ENCODE assay signal across 18 cellular contexts in the genomic region with DNA sequence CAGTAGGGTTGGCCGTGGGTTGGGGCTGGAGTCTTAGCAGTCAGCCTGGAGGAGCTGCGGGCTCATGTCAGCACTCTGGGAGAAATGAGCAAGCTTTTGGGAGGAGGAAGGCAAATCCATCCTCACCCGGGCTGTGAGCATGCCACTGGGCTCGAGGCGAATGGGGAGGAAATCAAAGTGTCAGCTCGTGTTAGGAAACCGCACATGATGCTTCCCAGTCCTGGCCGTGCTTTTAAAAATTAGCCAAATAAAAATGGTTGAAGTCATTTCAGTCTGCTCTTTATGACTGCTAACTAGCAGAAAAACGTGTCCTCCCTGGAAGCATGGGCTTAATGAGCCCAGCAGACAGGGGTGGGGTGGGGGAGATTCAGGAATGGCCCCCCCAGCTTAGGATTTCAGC.
DNase-seq lines count a peak whose midpoint lies in the region; ATAC-seq, FAIRE-seq and TF ChIP-seq lines count a peak whose summit lies in the region.
"Had no signal": no experiment of that assay in that cellular context is flagged by ENCODE, and none has a peak within 500 bp of the region (broad histone marks: within the 10 kb centered on the region; RNA-seq: fewer than 3 reads in every experiment).

No MANE protein-coding gene starts in this region.

- H4K91ac ChIP-seq in H9 (ENCODE audit: insufficient read length, low read depth, low read length) = no peak overlapping the region

- H2BK120ac ChIP-seq in H9 (ENCODE audit: low read depth, low read length, poor library complexity, severe bottlenecking) = no peak overlapping the region

- H2AFZ ChIP-seq in HepG2 (ENCODE audit: low read length) = no peak overlapping the region
- H2AFZ ChIP-seq in H9 (ENCODE audit: low read length) = no peak overlapping the region

- H2AK5ac ChIP-seq in H9 (ENCODE audit: insufficient read length, low read length) = no peak overlapping the region

- no peak overlapping the region for H3K27ac ChIP-seq in CD4-positive, alpha-beta T cell (ENCODE audit: low read depth, low read length)
- H3K27ac ChIP-seq in Panc1 (ENCODE audit: low read length) (peak overlapping the region; percentile 45; the same call in 1 of the 2 replicates), HepG2 (ENCODE audit: extremely low read length, insufficient read depth, low read length) (no peak overlapping the region), H9 (ENCODE audit: insufficient read length, low read depth, low read length) (no peak overlapping the region)
- H3K27ac ChIP-seq: brain microvascular endothelial cell, left lung had no signal

- H3K56ac ChIP-seq in H9 (ENCODE audit: insufficient read length, low read depth, low read length) = no peak overlapping the region

- POLR2A ChIA-PET in CD4-positive, alpha-beta T cell (lab: Charles Lee) = no interaction called here
- POLR2A ChIA-PET in Panc1 (lab: Charles Lee) (no interaction called here), HepG2 (lab: Yijun Ruan, JAX) (no interaction called here)

- H2BK5ac ChIP-seq in H9 (ENCODE audit: insufficient read length, low read length) = no peak overlapping the region

- CTCF ChIA-PET in CD4-positive, alpha-beta T cell (lab: Charles Lee) = no interaction called here
- CTCF ChIA-PET in Panc1 (lab: Charles Lee) (interaction anchor here (0.7 kb wide), 1 partner anchor 66 kb away, joined by 4 read pairs; no protein-coding TSS in a partner anchor), HepG2 (lab: Yijun Ruan, JAX; ENCODE audit: low intra/inter-chr PET ratio, low total read pairs) (no interaction called here)

- H3K4ac ChIP-seq in H9 (ENCODE audit: low read depth, low read length) = no peak overlapping the region

- H4K20me1 ChIP-seq in HepG2 (ENCODE audit: insufficient read depth, low read length) (peaks cover 8% of the 10 kb centered on the region; the same call in 1 of the 2 replicates), H9 (ENCODE audit: control insufficient read depth, insufficient read depth, insufficient read length) (no peaks in the 10 kb centered on the region)

- no peak overlapping the region for H4K5ac ChIP-seq in H9 (ENCODE audit: insufficient read length, low read depth, low read length)

- intact Hi-C loops in CD4-positive, alpha-beta T cell (cut with DNase I, micrococcal nuclease) = no loop called here
- intact Hi-C loops in Panc1 (cut with micrococcal nuclease; ENCODE audit: unreplicated experiment) (no loop called here), posterior vena cava (cut with DNase I) (loop anchor here in 1 of 2 donors (10.0 kb wide), 1 partner anchor 120 kb away; no protein-coding TSS in a partner anchor), HepG2 (cut with micrococcal nuclease; ENCODE audit: unreplicated experiment) (loop anchor here (2.0 kb wide), 1 partner anchor 96 kb away; no protein-coding TSS in a partner anchor)

- no peak for FAIRE-seq in HepG2 (lab: Jason Lieb, UNC)
- FAIRE-seq: GM12878 had no signal

- TF ChIP-seq EP300 in HepG2 (IDR thresholded peaks at IDR 0.05; ENCODE audit: low read depth in 2 of 2, low read length in 2 of 2) (no peak), HepG2 (CRISPR knock-in tag; IDR thresholded peaks at IDR 0.05; ENCODE audit: borderline replicate concordance) (no peak)

- BruUV-seq in Panc1 (replicated peaks; lab: Mats Ljungman, UMichigan) = no TSS peak
- BruUV-seq in HepG2 (replicated peaks; lab: Mats Ljungman, UMichigan) = no TSS peak

- H2BK15ac ChIP-seq in H9 (ENCODE audit: low read depth, low read length) = no peak overlapping the region

- no peaks in the 10 kb centered on the region for H3K9me3 Mint-ChIP-seq in CD4-positive, alpha-beta T cell
- no peaks in the 10 kb centered on the region for H3K9me3 Mint-ChIP-seq in H9
- H3K9me3 Mint-ChIP-seq: naive thymus-derived CD4-positive, alpha-beta T cell had no signal

- no peak overlapping the region for H4K8ac ChIP-seq in H9 (replicated peaks; ENCODE audit: insufficient read length, low read depth, low read length)

- no peak overlapping the region for H2BK12ac ChIP-seq in H9 (ENCODE audit: insufficient read length, low read depth, low read length)

- H3K23me2 ChIP-seq in H9 (ENCODE audit: insufficient read length, low read depth, low read length, poor library complexity, severe bottlenecking) = no peaks in the 10 kb centered on the region

- 91% methylated on average over 9 of the region's 9 CpGs for WGBS in HepG2 (ENCODE audit: low lambda C conversion rate)
- no CpG with 5 or more reads among the region's 9 CpGs for WGBS in H9 (ENCODE audit: extremely low coverage, insufficient read length, low lambda C conversion rate)

- H3T11ph ChIP-seq in H9 (ENCODE audit: low read length) = no peak overlapping the region

- peaks cover 47% of the 10 kb centered on the region for H3K4me1 Mint-ChIP-seq in CD4-positive, alpha-beta T cell (ENCODE audit: low read depth)
- H3K4me1 Mint-ChIP-seq in H9 = peaks cover 18 to 25% of the 10 kb centered on the region in 2 experiments

- no peak overlapping the region for H3K14ac ChIP-seq in H9 (ENCODE audit: insufficient read depth, low read length)

- H3K9me3 ChIP-seq in CD4-positive, alpha-beta T cell (ENCODE audit: control insufficient read depth, low read length) = no peaks in the 10 kb centered on the region
- H3K9me3 ChIP-seq in Panc1 (ENCODE audit: control insufficient read depth, insufficient read depth, low read depth, low read length) (no peaks in the 10 kb centered on the region), HepG2 (ENCODE audit: low read length) (no peaks in the 10 kb centered on the region), H9 (ENCODE audit: control insufficient read depth, low read depth, low read length) (no peaks in the 10 kb centered on the region)
- H3K9me3 ChIP-seq: left lung, MG63 had no signal

- H3K9ac ChIP-seq in HepG2 (ENCODE audit: insufficient read depth, low read depth, low read length) (no peak overlapping the region), H9 (ENCODE audit: extremely low read depth, insufficient read length, low read length) (no peak overlapping the region)

- no peak overlapping the region for H3K18ac ChIP-seq in H9 (ENCODE audit: insufficient read length, low read depth, low read length)

- TF ChIP-seq RAD21 in HepG2 (CRISPR knock-in tag; IDR thresholded peaks at IDR 0.05) = no peak

- no peak for TF ChIP-seq CTCF in CD4-positive, alpha-beta T cell (IDR thresholded peaks at IDR 0.05)
- TF ChIP-seq CTCF in Panc1 (IDR thresholded peaks at IDR 0.05) = no peak
- TF ChIP-seq CTCF in fibroblast of the aortic adventitia (IDR thresholded peaks at IDR 0.05; ENCODE audit: insufficient read depth, low read length) = no peak
- TF ChIP-seq CTCF in HepG2 (CRISPR knock-in tag; IDR thresholded peaks at IDR 0.05) = no peak
- no peak for TF ChIP-seq CTCF in H9 (conservative IDR thresholded peaks at IDR 0.05)

- H3K4me2 ChIP-seq in HepG2 (ENCODE audit: low read depth, low read length) (no peak overlapping the region), H9 (ENCODE audit: insufficient read depth, insufficient read length, low read length) (no peak overlapping the region)

- no peaks in the 10 kb centered on the region for H3K79me1 ChIP-seq in H9 (ENCODE audit: insufficient read depth, low read depth, low read length, poor library complexity, severe bottlenecking)

- peaks cover 31% of the 10 kb centered on the region for H3K4me1 ChIP-seq in Panc1 (ENCODE audit: control insufficient read depth, insufficient read depth, low read length)
- H3K4me1 ChIP-seq in HepG2 (ENCODE audit: insufficient read depth, low read length) = peaks cover 23% of the 10 kb centered on the region
- no peaks in the 10 kb centered on the region for H3K4me1 ChIP-seq in H9 (ENCODE audit: insufficient read depth, low read length)

- H3K27ac Mint-ChIP-seq in CD4-positive, alpha-beta T cell = peak overlapping the region; percentile 27
- no peak overlapping the region for H3K27ac Mint-ChIP-seq in H9

- H3K4me3 ChIP-seq in Panc1 (ENCODE audit: low read depth in 2 of 2, low read length in 2 of 2) (no peak overlapping the region), fibroblast of the aortic adventitia (ENCODE audit: low read depth, low read length) (no peak overlapping the region), HepG2 (replicated peaks in 1 of 3; ENCODE audit: insufficient read depth in 1 of 3, low read depth in 2 of 3, low read length in 3 of 3) (no peak overlapping the region)
- H3K4me3 ChIP-seq: GM12878, left lung, MG63 had no signal

- TF ChIP-seq POLR2A in HepG2 (IDR thresholded peaks at IDR 0.05; ENCODE audit: insufficient read depth in 1 of 2, low read depth in 2 of 2, low read length in 2 of 2) = no peak

- H3K23ac ChIP-seq in H9 (ENCODE audit: insufficient read length, low read depth, low read length) = no peak overlapping the region

- no peak overlapping the region for H2BK20ac ChIP-seq in H9 (ENCODE audit: low read depth, low read length, poor library complexity, severe bottlenecking)

- H3K79me2 ChIP-seq in HepG2 (ENCODE audit: insufficient read depth, low read length) (no peaks in the 10 kb centered on the region), H9 (ENCODE audit: insufficient read depth, low read length) (no peaks in the 10 kb centered on the region)

- no peak overlapping the region for H3K4me3 Mint-ChIP-seq in CD4-positive, alpha-beta T cell
- no peak overlapping the region for H3K4me3 Mint-ChIP-seq in H9
- H3K4me3 Mint-ChIP-seq: naive thymus-derived CD4-positive, alpha-beta T cell had no signal

- in situ Hi-C loops in Panc1 (cut with HindIII; ENCODE audit: low pct_unique_long_range_greater_than_20kb, low sequenced_read_pairs) (no loop called here), HepG2 (cut with HindIII; ENCODE audit: extremely low pct_ligation_motif_present, low pct_unique_long_range_greater_than_20kb) (no loop called here)

- no peaks in the 10 kb centered on the region for H3K27me3 Mint-ChIP-seq in CD4-positive, alpha-beta T cell
- H3K27me3 Mint-ChIP-seq in H9 (ENCODE audit: low read depth) = peaks cover 4% of the 10 kb centered on the region
- H3K27me3 Mint-ChIP-seq: naive thymus-derived CD4-positive, alpha-beta T cell had no signal

- H3K27me3 ChIP-seq in CD4-positive, alpha-beta T cell (ENCODE audit: control insufficient read depth, insufficient read depth, low read length) = no peaks in the 10 kb centered on the region
- H3K27me3 ChIP-seq in Panc1 (ENCODE audit: control insufficient read depth, insufficient read depth, low read length) (no peaks in the 10 kb centered on the region), HepG2 (ENCODE audit: control insufficient read depth in 1 of 2, insufficient read depth in 2 of 2, low read length in 2 of 2) (no peaks in the 10 kb centered on the region), H9 (ENCODE audit: insufficient read depth, low read length) (no peaks in the 10 kb centered on the region)
- H3K27me3 ChIP-seq: brain microvascular endothelial cell, left lung, MG63 had no signal

- DNase-seq in CD4-positive, alpha-beta T cell = no peak
- no peak for DNase-seq in Panc1 (ENCODE audit: low read depth, low spot score)
- peak; percentile 69 for DNase-seq in fibroblast of the aortic adventitia (ENCODE audit: low read depth)
- DNase-seq in posterior vena cava (ENCODE audit: low spot score) = peak; percentile 18
- DNase-seq in HepG2 (ENCODE audit: low spot score) = no peak
- DNase-seq in H9 = no peak
- DNase-seq in NCI-H1092 treated with DMSO at 0.1 percent for 48 hours (lab: John Stamatoyannopoulos, UW) = no peak
- no peak for DNase-seq in NCI-H748 treated with DMSO at 0.1 percent for 48 hours (lab: John Stamatoyannopoulos, UW)
- DNase-seq: activated naive CD4-positive, alpha-beta T cell treated with anti-CD3 and anti-CD28 coated beads, Interleukin-2, amount 50 U/mL, for 16 hours; brain microvascular endothelial cell; C1 segment of cervical spinal cord; MG63; naive thymus-derived CD4-positive, alpha-beta T cell; NCI-H2107; T-helper 2 cell had no signal

- peaks cover 79% of the 10 kb centered on the region for H3K36me3 Mint-ChIP-seq in CD4-positive, alpha-beta T cell (ENCODE audit: low read depth)
- no peaks in the 10 kb centered on the region; a peak in 1 of 7 replicates for H3K36me3 Mint-ChIP-seq in H9 (ENCODE audit: insufficient read depth in 1 of 3, low read depth in 3 of 3)

- ATAC-seq in CD4-positive, alpha-beta T cell (ENCODE audit: poor library complexity) = no peak
- ATAC-seq in Panc1 = no peak
- no peak for ATAC-seq in HepG2
- ATAC-seq: activated CD4-positive, CD25-positive, alpha-beta regulatory T cell treated with anti-CD3 and anti-CD28 coated beads, Interleukin-2, amount 50 U/mL, for 24 hours; GM12878; left lung; naive thymus-derived CD4-positive, alpha-beta T cell had no signal

- H3K36me3 ChIP-seq in Panc1 (ENCODE audit: control insufficient read depth, insufficient read depth, low read length) (no peaks in the 10 kb centered on the region), HepG2 (replicated peaks in 1 of 2; ENCODE audit: control insufficient read depth in 1 of 2, insufficient read depth in 2 of 2, low read length in 2 of 2) (peaks cover 0 to 11% of the 10 kb centered on the region in 2 experiments; a peak in 1 of 5 replicates)
- H3K36me3 ChIP-seq: brain microvascular endothelial cell, left lung, MG63 had no signal

Comparison
In these comparisons a context has a peak if more than half of its experiments do, and no peak if none do; other contexts are left out.
1. DNase-seq: peak in fibroblast of the aortic adventitia (single experiment) and posterior vena cava (single experiment); none in CD4-positive, alpha-beta T cell (0 of 10), Panc1 (single experiment), HepG2 (single experiment), H9 (single experiment), NCI-H1092 treated with DMSO at 0.1 percent for 48 hours (single experiment) and NCI-H748 treated with DMSO at 0.1 percent for 48 hours (single experiment).